18 cellular contexts compared by ENCODE assay signal in the genomic region with DNA sequence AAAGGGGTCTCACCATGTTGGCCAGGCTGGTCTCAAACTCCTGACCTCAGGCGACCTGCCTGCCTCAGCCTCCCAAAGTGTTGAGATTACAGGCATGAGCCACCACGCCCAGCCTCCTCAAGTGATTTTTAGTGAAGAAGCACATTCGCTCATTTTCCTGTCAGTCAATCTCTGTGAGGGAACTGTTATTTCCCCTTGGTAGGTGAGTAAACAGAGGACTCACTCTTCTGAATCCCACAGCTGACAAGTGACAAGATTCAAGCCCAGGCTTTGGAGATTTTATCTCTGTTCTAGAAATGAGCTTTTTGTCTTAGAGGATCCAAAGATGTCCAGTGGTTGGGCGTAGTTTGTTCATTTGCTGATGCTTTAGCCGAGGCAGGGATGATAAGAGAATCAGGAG. TPM values are rescaled to one million over a fixed set of nuclear protein-coding genes. Genes with fewer than 3 reads are reported as not detected.
A peak's percentile ranks its signal among the peaks of the same experiment; 100 is the strongest.
DNase-seq lines count a peak whose midpoint lies in the region; ATAC-seq and TF ChIP-seq lines count a peak whose summit lies in the region.
"Had no signal": no experiment of that assay in that cellular context is flagged by ENCODE, and none has a peak within 500 bp of the region (broad histone marks: within the 10 kb centered on the region; RNA-seq: fewer than 3 reads in every experiment).

No MANE protein-coding gene starts in this region.

- DNase-seq in CD1c-positive myeloid dendritic cell (ENCODE audit: extremely low spot score) (peak; percentile 63), GDM1 (lab: John Stamatoyannopoulos, UW) (peak; percentile 8), SK-N-DZ (ENCODE audit: low spot score) (peak; percentile 21), hepatocyte (ENCODE audit: low spot score) (peak; percentile 27), T-helper 17 cell (no peak), NCI-H2196 (lab: John Stamatoyannopoulos, UW; ENCODE audit: unreplicated experiment) (no peak), HAP-1 (ENCODE audit: low spot score in 2 of 2) (no peak)
- DNase-seq: activated CD4-positive, alpha-beta T cell treated with anti-CD3 and anti-CD28 coated beads, Interleukin-2, amount 10 ng/mL, durations not matched to agents 24 days and 14 days; anterior cingulate cortex; stimulated activated naive CD8-positive, alpha-beta T cell treated with anti-CD3 and anti-CD28 coated beads, Interleukin-15, Interleukin-2, amounts not matched to agents 100 U/mL and 50 U/mL, for 24 hours had no signal

- peaks cover 2% of the 10 kb centered on the region for H3K36me3 Mint-ChIP-seq in T-helper 17 cell (ENCODE audit: low read depth)
- H3K36me3 Mint-ChIP-seq: CD4-positive, CD25-positive, alpha-beta regulatory T cell had no signal

- no peaks in the 10 kb centered on the region for H3K9me3 ChIP-seq in hepatocyte (ENCODE audit: low read depth)
- H3K9me3 ChIP-seq in T-helper 17 cell (ENCODE audit: control insufficient read depth, low read length, poor library complexity, severe bottlenecking) = no peaks in the 10 kb centered on the region
- no peaks in the 10 kb centered on the region for H3K9me3 ChIP-seq in HAP-1

- peak overlapping the region; percentile 48 for H3K4me2 ChIP-seq in hepatocyte

- H3K27me3 ChIP-seq in hepatocyte (no peaks in the 10 kb centered on the region), HAP-1 (ENCODE audit: low read depth) (no peaks in the 10 kb centered on the region; the same call in 1 of the 2 replicates)

- H3K4me1 ChIP-seq in hepatocyte (ENCODE audit: insufficient read depth) (peaks cover 15% of the 10 kb centered on the region), HAP-1 (no peaks in the 10 kb centered on the region)

- in situ Hi-C loops in HAP-1 (cut with MboI; ENCODE audit: low sequenced_read_pairs) = no loop called here

- H3K4me3 ChIP-seq in hepatocyte = no peak overlapping the region
- H3K4me3 ChIP-seq in HAP-1 = no peak overlapping the region
- H3K4me3 ChIP-seq: coronary artery had no signal

- peak overlapping the region; percentile 75 for H3K27ac ChIP-seq in hepatocyte
- H3K27ac ChIP-seq: coronary artery had no signal

- ATAC-seq in HG03280 (IDR thresholded peaks at IDR 0.05; ENCODE audit: unreplicated experiment) = no peak
- no peak for ATAC-seq in T-helper 17 cell
- ATAC-seq: Panc1; stimulated activated naive CD8-positive, alpha-beta T cell treated with anti-CD3 and anti-CD28 coated beads, Interleukin-15, Interleukin-2, amounts not matched to agents 100 U/mL and 50 U/mL, for 24 hours had no signal

- no peaks in the 10 kb centered on the region for H3K9me2 ChIP-seq in hepatocyte (replicated peaks; ENCODE audit: insufficient read depth)

- H3K4me1 Mint-ChIP-seq in T-helper 17 cell = peaks cover 11% of the 10 kb centered on the region

- no peaks in the 10 kb centered on the region for H4K20me1 ChIP-seq in hepatocyte (ENCODE audit: insufficient read depth, poor library complexity, severe bottlenecking)

- H3K27ac Mint-ChIP-seq in T-helper 17 cell = no peak overlapping the region
- H3K27ac Mint-ChIP-seq: activated CD4-positive, alpha-beta T cell treated with anti-CD3 and anti-CD28 coated beads, Interleukin-2, amount 10 ng/mL, durations not matched to agents 24 days and 14 days; activated T-helper 1 cell treated with anti-CD3 and anti-CD28 coated beads, Interleukin-12 subunit alpha, Interleukin-12 subunit beta, Interleukin-2, Interleukin-4 antibody, amounts not matched to agents 30 ng/mL and 10 ng/mL and 1 ng/mL, durations not matched to agents 14 hours and 24 hours and 36 hours; T-helper 1 cell treated with Interleukin-12 subunit alpha and Interleukin-12 subunit beta and Interleukin-4 antibody, amounts not matched to agents 30 μg/mL and 1 μg/mL, for 36 hours had no signal

- TF ChIP-seq CTCF in hepatocyte (IDR thresholded peaks at IDR 0.05; ENCODE audit: poor library complexity) = no peak

- H2AFZ ChIP-seq in hepatocyte = no peak overlapping the region

- no peak overlapping the region for H3K4me3 Mint-ChIP-seq in T-helper 17 cell
- H3K4me3 Mint-ChIP-seq: activated CD4-positive, alpha-beta T cell treated with anti-CD3 and anti-CD28 coated beads, Interleukin-2, amount 10 ng/mL, durations not matched to agents 24 days and 14 days; activated T-helper 1 cell treated with anti-CD3 and anti-CD28 coated beads, Interleukin-12 subunit alpha, Interleukin-12 subunit beta, Interleukin-2, Interleukin-4 antibody, amounts not matched to agents 30 ng/mL and 10 ng/mL and 1 ng/mL, durations not matched to agents 14 hours and 24 hours and 36 hours; CD4-positive, CD25-positive, alpha-beta regulatory T cell; T-helper 1 cell treated with Interleukin-12 subunit alpha and Interleukin-12 subunit beta and Interleukin-4 antibody, amounts not matched to agents 30 μg/mL and 1 μg/mL, for 36 hours had no signal

- no peaks in the 10 kb centered on the region for H3K36me3 ChIP-seq in hepatocyte (replicated peaks; ENCODE audit: insufficient read depth, low read depth)
- H3K36me3 ChIP-seq in HAP-1 (replicated peaks) = no peaks in the 10 kb centered on the region

- H3K79me2 ChIP-seq in hepatocyte = no peaks in the 10 kb centered on the region

- WGBS in hepatocyte (ENCODE audit: low lambda C conversion rate, missing lambda C conversion rate) = 50% methylated on average over 5 of the region's 5 CpGs

- H3K27me3 Mint-ChIP-seq in T-helper 17 cell = peaks cover 49% of the 10 kb centered on the region

RNA-seq across cellular contexts. Expression of a gene that starts 43.9 kb away (rescaled TPM):
- not detected in 2 replicates for polyA plus RNA-seq in SK-N-DZ (2014; cell fraction: cytosol; rRNA removed)
- 0.06 TPM in 1 of 2 replicates, not detected in the other for polyA plus RNA-seq in SK-N-DZ (2014; cell fraction: nucleus; rRNA removed)
- total RNA-seq in hepatocyte = 6.7 and 8.0 TPM in 2 replicates
- polyA plus RNA-seq in hepatocyte = 17.3 and 21.7 TPM in 2 replicates
- under 1 TPM in 1 of 2 donors, not detected in 1; 0.23 TPM for total RNA-seq in T-helper 17 cell
- total RNA-seq: activated CD4-positive, alpha-beta T cell treated with anti-CD3 and anti-CD28 coated beads, Interleukin-2, amount 10 ng/mL, durations not matched to agents 24 days and 14 days; activated T-helper 1 cell treated with anti-CD3 and anti-CD28 coated beads, Interleukin-12 subunit alpha, Interleukin-12 subunit beta, Interleukin-2, Interleukin-4 antibody, amounts not matched to agents 30 ng/mL and 10 ng/mL and 1 ng/mL, durations not matched to agents 14 hours and 24 hours and 36 hours; CD4-positive, CD25-positive, alpha-beta regulatory T cell; G401; H4 had no signal

Comparison
In these comparisons a context has a peak if more than half of its experiments do, and no peak if none do; other contexts are left out.
1. DNase-seq: peak in CD1c-positive myeloid dendritic cell (single experiment), GDM1 (single experiment), SK-N-DZ (single experiment) and hepatocyte (single experiment); none in T-helper 17 cell (0 of 3), NCI-H2196 (single experiment) and HAP-1 (0 of 2).